Comparison of ENCODE assay signal across 8 cellular contexts in the genomic region with DNA sequence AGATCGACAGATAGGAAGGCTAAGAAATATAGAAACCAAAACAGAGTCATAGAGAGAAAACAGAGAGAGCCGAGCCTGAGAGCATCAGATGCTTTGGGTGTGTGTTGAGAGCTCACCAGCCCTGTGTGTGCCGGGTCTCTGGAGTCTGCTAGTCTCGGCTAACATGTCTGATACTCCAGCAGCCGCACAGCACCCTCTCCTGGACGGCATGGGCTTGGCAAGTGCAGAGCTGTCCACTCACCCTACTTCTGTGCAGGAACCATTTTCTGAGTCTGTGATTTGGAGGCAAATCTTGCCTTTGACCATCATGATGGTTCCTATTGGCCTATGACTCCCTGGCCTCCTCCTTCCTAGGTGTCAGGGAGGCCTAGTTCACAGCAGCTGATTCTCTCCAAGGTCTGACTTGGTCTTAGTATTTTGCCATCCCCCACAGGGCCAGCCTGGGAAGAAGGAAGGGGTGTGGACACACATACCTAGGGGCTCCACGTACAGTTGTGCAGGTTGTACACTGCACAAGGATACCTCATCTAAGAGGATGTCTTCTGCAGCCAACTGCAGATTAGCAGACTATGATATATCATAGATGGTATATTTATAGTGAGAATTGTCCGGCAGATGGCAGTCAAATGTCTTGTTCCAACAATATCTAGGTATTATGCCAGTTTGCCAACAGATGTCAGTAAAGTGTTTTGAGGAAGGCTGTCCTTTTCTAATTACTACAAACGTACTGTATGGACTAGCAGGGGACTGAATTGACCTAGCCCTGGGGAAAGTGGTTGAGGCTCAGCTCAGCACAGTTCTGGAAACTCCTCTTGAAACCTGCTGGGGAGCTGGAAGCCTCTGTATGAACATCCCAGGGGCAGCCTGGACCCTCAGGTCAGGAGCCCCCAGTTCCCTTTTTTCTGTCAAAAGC. TPM values are rescaled to one million over a fixed set of nuclear protein-coding genes. Genes with fewer than 3 reads are reported as not detected.
DNase-seq lines count a peak whose midpoint lies in the region; ATAC-seq and TF ChIP-seq lines count a peak whose summit lies in the region.

No MANE protein-coding gene starts in this region.

- H3K27me3 Mint-ChIP-seq in activated CD4-positive, alpha-beta T cell treated with anti-CD3 and anti-CD28 coated beads for 36 hours, result no peaks in the 10 kb centered on the region
- no peaks in the 10 kb centered on the region for H3K27me3 Mint-ChIP-seq in chondrocyte (ENCODE audit: low read depth)

- POLR2A ChIA-PET in activated CD4-positive, alpha-beta T cell treated with anti-CD3 and anti-CD28 coated beads for 36 hours (lab: Charles Lee), result interaction anchor here (0.6 to 1.2 kb wide), 6 partner anchors 29 to 191 kb away, joined by 3 to 6 read pairs (median 4); a partner anchor contains a TSS

- peaks cover 45% of the 10 kb centered on the region for H3K4me1 Mint-ChIP-seq in activated CD4-positive, alpha-beta T cell treated with anti-CD3 and anti-CD28 coated beads for 36 hours
- H3K4me1 Mint-ChIP-seq in chondrocyte (ENCODE audit: low read depth), result peaks cover 20% of the 10 kb centered on the region

- intact Hi-C loops in activated CD4-positive, alpha-beta T cell treated with anti-CD3 and anti-CD28 coated beads for 36 hours (cut with DNase I, micrococcal nuclease), result loop anchor here (1.0 to 2.0 kb wide), 10 partner anchors 30 to 674 kb away; a partner anchor contains a TSS

- no peak overlapping the region for H3K4me3 ChIP-seq in liver (ENCODE audit: low read depth in 1 of 3, low read length in 3 of 3)

- no peaks in the 10 kb centered on the region for H3K9me3 Mint-ChIP-seq in activated CD4-positive, alpha-beta T cell treated with anti-CD3 and anti-CD28 coated beads for 36 hours (ENCODE audit: low read depth)
- H3K9me3 Mint-ChIP-seq in chondrocyte (ENCODE audit: low read depth), result no peaks in the 10 kb centered on the region

- no peak overlapping the region for H3K4me3 Mint-ChIP-seq in activated CD4-positive, alpha-beta T cell treated with anti-CD3 and anti-CD28 coated beads for 36 hours
- H3K4me3 Mint-ChIP-seq in chondrocyte (ENCODE audit: unreplicated experiment), result peak overlapping the region; percentile 39

- DNase-seq in C1 segment of cervical spinal cord (lab: John Stamatoyannopoulos, UW) (peak in 13 of 14 donors; percentile 34 to 88 (median 80)), NCI-H524 treated with DMSO at 0.1 percent for 48 hours (lab: John Stamatoyannopoulos, UW) (peak; percentile 81), chondrocyte (ENCODE audit: low spot score) (no peak)
- DNase-seq in activated CD4-positive, alpha-beta T cell treated with anti-CD3 and anti-CD28 coated beads for 36 hours, result peak; percentile 97
- DNase-seq in stimulated activated CD4-positive, alpha-beta T cell treated with anti-CD3 and anti-CD28 coated beads, Interleukin-4, amount 100 ng/mL, for 4 hours, result peak; percentile 82 to 84

- no peaks in the 10 kb centered on the region for H3K27me3 ChIP-seq in liver (ENCODE audit: control insufficient read depth in 4 of 4, insufficient read depth in 4 of 4, low read length in 3 of 4)

- H3K27ac Mint-ChIP-seq in activated CD4-positive, alpha-beta T cell treated with anti-CD3 and anti-CD28 coated beads for 36 hours, result peak overlapping the region; percentile 61
- H3K27ac Mint-ChIP-seq in chondrocyte (ENCODE audit: unreplicated experiment), result peak overlapping the region; percentile 49

- H3K36me3 ChIP-seq in liver (ENCODE audit: control insufficient read depth in 4 of 4, insufficient read depth in 3 of 4, low read depth in 1 of 4, low read length in 3 of 4), result no peaks in the 10 kb centered on the region

- no peak overlapping the region for H3K9ac ChIP-seq in liver (ENCODE audit: low read depth in 1 of 2, low read length in 2 of 2)

- TF ChIP-seq CTCF in chondrocyte (IDR thresholded peaks at IDR 0.05), result peak; percentile 93
- TF ChIP-seq CTCF in liver (IDR thresholded peaks at IDR 0.05; ENCODE audit: low read depth, low read length, missing input control), result peak; percentile 93

- ATAC-seq in GM19395 (IDR thresholded peaks at IDR 0.05; ENCODE audit: unreplicated experiment), result peak; percentile 97
- peak; percentile 61 for ATAC-seq in HG03469 (IDR thresholded peaks at IDR 0.05; ENCODE audit: unreplicated experiment)
- peak; percentile 95 for ATAC-seq in activated CD4-positive, alpha-beta T cell treated with anti-CD3 and anti-CD28 coated beads for 36 hours

- peaks cover 11 to 30% (median 25%) of the 10 kb centered on the region in 4 donors for H3K4me1 ChIP-seq in liver (ENCODE audit: control insufficient read depth in 4 of 4, insufficient read depth in 4 of 4, low read length in 3 of 4)

- CTCF ChIA-PET in activated CD4-positive, alpha-beta T cell treated with anti-CD3 and anti-CD28 coated beads for 36 hours (lab: Charles Lee), result interaction anchor here (0.5 to 22.3 kb wide), 70 partner anchors 10 to 1634 kb away, joined by 3 to 586 read pairs (median 5); a partner anchor contains a TSS

- H3K9me3 ChIP-seq in liver (ENCODE audit: control insufficient read depth in 4 of 4, low read length in 3 of 4), result no peaks in the 10 kb centered on the region

- peak; percentile 73 to 84 for TF ChIP-seq RAD21 in liver (IDR thresholded peaks at IDR 0.05)

- 4% methylated on average over 9 of the region's 9 CpGs for WGBS in liver

- H3K36me3 Mint-ChIP-seq in activated CD4-positive, alpha-beta T cell treated with anti-CD3 and anti-CD28 coated beads for 36 hours (ENCODE audit: low read depth), result no peaks in the 10 kb centered on the region
- H3K36me3 Mint-ChIP-seq in chondrocyte (ENCODE audit: low read depth), result no peaks in the 10 kb centered on the region

- H3K27ac ChIP-seq in liver (ENCODE audit: low read depth in 1 of 2, low read length in 2 of 2), result peak overlapping the region; percentile 15 to 37

TF ChIP-seq in liver, 16 proteins besides CTCF, POLR2A, EP300 and RAD21:
- TF ChIP-seq, protein P1, sequence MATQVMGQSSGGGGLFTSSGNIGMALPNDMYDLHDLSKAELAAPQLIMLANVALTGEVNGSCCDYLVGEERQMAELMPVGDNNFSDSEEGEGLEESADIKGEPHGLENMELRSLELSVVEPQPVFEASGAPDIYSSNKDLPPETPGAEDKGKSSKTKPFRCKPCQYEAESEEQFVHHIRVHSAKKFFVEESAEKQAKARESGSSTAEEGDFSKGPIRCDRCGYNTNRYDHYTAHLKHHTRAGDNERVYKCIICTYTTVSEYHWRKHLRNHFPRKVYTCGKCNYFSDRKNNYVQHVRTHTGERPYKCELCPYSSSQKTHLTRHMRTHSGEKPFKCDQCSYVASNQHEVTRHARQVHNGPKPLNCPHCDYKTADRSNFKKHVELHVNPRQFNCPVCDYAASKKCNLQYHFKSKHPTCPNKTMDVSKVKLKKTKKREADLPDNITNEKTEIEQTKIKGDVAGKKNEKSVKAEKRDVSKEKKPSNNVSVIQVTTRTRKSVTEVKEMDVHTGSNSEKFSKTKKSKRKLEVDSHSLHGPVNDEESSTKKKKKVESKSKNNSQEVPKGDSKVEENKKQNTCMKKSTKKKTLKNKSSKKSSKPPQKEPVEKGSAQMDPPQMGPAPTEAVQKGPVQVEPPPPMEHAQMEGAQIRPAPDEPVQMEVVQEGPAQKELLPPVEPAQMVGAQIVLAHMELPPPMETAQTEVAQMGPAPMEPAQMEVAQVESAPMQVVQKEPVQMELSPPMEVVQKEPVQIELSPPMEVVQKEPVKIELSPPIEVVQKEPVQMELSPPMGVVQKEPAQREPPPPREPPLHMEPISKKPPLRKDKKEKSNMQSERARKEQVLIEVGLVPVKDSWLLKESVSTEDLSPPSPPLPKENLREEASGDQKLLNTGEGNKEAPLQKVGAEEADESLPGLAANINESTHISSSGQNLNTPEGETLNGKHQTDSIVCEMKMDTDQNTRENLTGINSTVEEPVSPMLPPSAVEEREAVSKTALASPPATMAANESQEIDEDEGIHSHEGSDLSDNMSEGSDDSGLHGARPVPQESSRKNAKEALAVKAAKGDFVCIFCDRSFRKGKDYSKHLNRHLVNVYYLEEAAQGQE (IDR thresholded peaks at IDR 0.05), result peak; percentile 31
- TF ChIP-seq FOXA2 (IDR thresholded peaks at IDR 0.05) (peak; percentile 9), EGR1 (IDR thresholded peaks at IDR 0.05; ENCODE audit: low read depth in 2 of 2) (no peak), TAF1 (conservative IDR thresholded peaks at IDR 0.05) (no peak)

RNA-seq across cellular contexts. Expression of a gene that starts 13.0 kb away (rescaled TPM):
- total RNA-seq in activated CD4-positive, alpha-beta T cell treated with anti-CD3 and anti-CD28 coated beads for 36 hours, result under 1 TPM; 0.50 to 0.63 TPM
- total RNA-seq in chondrocyte (not detected in 3 replicates), liver (10 to 100 TPM; 12.4 to 24.4 TPM)
- polyA plus RNA-seq in liver, result 1 to 10 TPM; 4.6 to 5.8 TPM

RNA-seq across cellular contexts. Expression of a gene that starts 32.4 kb away (rescaled TPM):
- total RNA-seq in activated CD4-positive, alpha-beta T cell treated with anti-CD3 and anti-CD28 coated beads for 36 hours, result 10 to 100 TPM; 72.9 to 92.9 TPM
- total RNA-seq in chondrocyte, result 188 to 208 TPM (median 190 TPM) in 3 replicates
- total RNA-seq in liver, result 10 to 100 TPM; 72.8 to 79.6 TPM
- polyA plus RNA-seq in liver, result 10 to 100 TPM; 61.5 to 75.4 TPM

Comparison
In these comparisons a context has a peak if more than half of its experiments do, and no peak if none do; other contexts are left out.
1. RNA of a gene that starts 13.0 kb away (total RNA-seq): 12.4 to 24.4 TPM in liver; 0.50 to 0.63 TPM in activated CD4-positive, alpha-beta T cell treated with anti-CD3 and anti-CD28 coated beads for 36 hours and not detected in chondrocyte; every median in the first group is over 4 times any median in the second.
2. Peak in every context shown above with its lines, with median percentiles within 50 percentile points of each other: ATAC-seq.